8 cellular contexts compared by ENCODE assay signal in genomic region chr13:60163525-60164471, GRCh38. TPM values are rescaled to one million over a fixed set of nuclear protein-coding genes. Genes with fewer than 3 reads are reported as not detected.
DNase-seq lines count a peak whose midpoint lies in the region; ATAC-seq, FAIRE-seq and TF ChIP-seq lines count a peak whose summit lies in the region.

Gene DIAPH3 (minus strand): TSS chr13:60163928. CDS start chr13:60163766, 162 bp downstream.

- TF ChIP-seq POLR2A in GM19099 (IDR thresholded peaks at IDR 0.05; ENCODE audit: extremely low read depth, insufficient read length, low read depth) = peak; percentile 97

- H3K9ac ChIP-seq in kidney (ENCODE audit: low read length in 2 of 2) = peak within 1 kb of the TSS; percentile 87 to 96

- no peaks in the 10 kb centered on the region for H3K36me3 ChIP-seq in kidney (ENCODE audit: control insufficient read depth in 1 of 2, insufficient read depth in 2 of 2, low read length in 2 of 2)

- intact Hi-C loops in kidney (cut with DNase I) = no loop called here

- TF ChIP-seq CTCF in kidney (IDR thresholded peaks at IDR 0.05; ENCODE audit: borderline replicate concordance, extremely low read depth, insufficient read depth) = peak; percentile 1

- FAIRE-seq in kidney (lab: Jason Lieb, UNC) = peak; percentile 87

- H3K4me3 ChIP-seq in kidney (ENCODE audit: low read length in 2 of 2) = peak within 1 kb of the TSS; percentile 96 to 97

- DNase-seq in AML-193 (lab: John Stamatoyannopoulos, UW) = peak; percentile 97
- peak; percentile 68 for DNase-seq in NCI-H510A (lab: John Stamatoyannopoulos, UW)
- peak; percentile 85 for DNase-seq in activated CD4-positive, alpha-beta T cell treated with anti-CD3 and anti-CD28 coated beads for 1 hour
- DNase-seq in cerebellum (ENCODE audit: low spot score) = peak; percentile 96
- DNase-seq in kidney = peak; percentile 98
- peak; percentile 97 for DNase-seq in stimulated activated CD4-positive, alpha-beta T cell treated with anti-CD3 and anti-CD28 coated beads, Interleukin-15, amount 100 ng/mL, for 24 hours

- H3K4me1 ChIP-seq in kidney (ENCODE audit: control insufficient read depth in 1 of 2, insufficient read depth in 1 of 2, low read depth in 1 of 2, low read length in 2 of 2) = peaks cover 2 to 6% of the 10 kb centered on the region in 2 donors

- H3K9me3 ChIP-seq in kidney (ENCODE audit: control insufficient read depth in 1 of 2, low read length in 2 of 2) = no peaks in the 10 kb centered on the region

- peak within 1 kb of the TSS; percentile 97 to 98 for H3K27ac ChIP-seq in kidney (ENCODE audit: low read depth in 2 of 2, low read length in 2 of 2)

- ATAC-seq in HG03432 (IDR thresholded peaks at IDR 0.05; ENCODE audit: unreplicated experiment) = peak; percentile 100

RNA-seq across cellular contexts. Expression of gene DIAPH3, which starts in this region (rescaled TPM):
- total RNA-seq in cerebellum = 9.3 TPM
- 2.0 TPM for total RNA-seq in kidney
- polyA plus RNA-seq in kidney (ENCODE audit: insufficient read depth, low read depth, low replicate concordance) = 2.7 TPM

Comparison
In these comparisons a context has a peak if more than half of its experiments do, and no peak if none do; other contexts are left out.
1. Peak in every context shown above with its lines: DNase-seq, ATAC-seq, H3K4me3 ChIP-seq and H3K27ac ChIP-seq.